Comparison of ENCODE assay signal across 14 cellular contexts in genomic region chr19:16463991-16464575, GRCh38.
DNase-seq lines count a peak whose midpoint lies in the region; ATAC-seq and TF ChIP-seq lines count a peak whose summit lies in the region.
"Had no signal": no experiment of that assay in that cellular context is flagged by ENCODE, and none has a peak within 500 bp of the region (broad histone marks: within the 10 kb centered on the region; RNA-seq: fewer than 3 reads in every experiment).

No MANE protein-coding gene starts in this region.

- CTCF ChIA-PET in RWPE1 (lab: Yijun Ruan, JAX): interaction anchor here (0.6 kb wide), 1 partner anchor 18 kb away, joined by 3 read pairs; no protein-coding TSS in a partner anchor

- H2AFZ ChIP-seq in DND-41 (ENCODE audit: low read depth, low read length): no peak overlapping the region

- TF ChIP-seq POLR2A in erythroblast (IDR thresholded peaks at IDR 0.05; ENCODE audit: low read length): no peak

- POLR2A ChIA-PET in RWPE1 (lab: Yijun Ruan, JAX; ENCODE audit: low non-redundant PET): interaction anchor here (0.6 kb wide), 1 partner anchor 530 kb away, joined by 6 read pairs; the partner anchor contains the start of gene CYP4F11

- no peak for DNase-seq in DND-41
- no peak for DNase-seq in RWPE1 (ENCODE audit: low spot score)
- DNase-seq in erythroblast (lab: John Stamatoyannopoulos, UW): peak; percentile 28 to 71
- DNase-seq in COR-L47 (lab: John Stamatoyannopoulos, UW): no peak
- no peak for DNase-seq in LoVo (ENCODE audit: low spot score)
- DNase-seq: activated B cell treated with CpG ODN at 0.5 μM for 24 hours; CD8-positive, alpha-beta T cell; NCI-H1694; spleen had no signal

- TF ChIP-seq CTCF in DND-41 (IDR thresholded peaks at IDR 0.05; ENCODE audit: borderline replicate concordance, extremely low read depth, low read length, poor library complexity, severe bottlenecking): no peak
- TF ChIP-seq CTCF in RWPE1 (conservative IDR thresholded peaks at IDR 0.05; ENCODE audit: low read depth): no peak
- no peak for TF ChIP-seq CTCF in neutrophil (IDR thresholded peaks at IDR 0.05)

- H3K9me3 ChIP-seq in DND-41 (ENCODE audit: insufficient read depth, low read length, severe bottlenecking) (no peaks in the 10 kb centered on the region), neutrophil (no peaks in the 10 kb centered on the region)
- H3K9me3 ChIP-seq: gastroesophageal sphincter, spleen had no signal

- H3K27ac ChIP-seq in DND-41 (ENCODE audit: low read length): no peak overlapping the region
- H3K27ac ChIP-seq in RWPE1: peak overlapping the region; percentile 78
- peak overlapping the region; percentile 91 for H3K27ac ChIP-seq in neutrophil
- H3K27ac ChIP-seq: coronary artery, gastroesophageal sphincter, spleen had no signal

- peaks cover under 1% of the 10 kb centered on the region; the same call in 1 of the 2 replicates for H3K4me1 ChIP-seq in DND-41 (ENCODE audit: insufficient read depth, low read length)
- peaks cover 34% of the 10 kb centered on the region in 2 experiments for H3K4me1 ChIP-seq in neutrophil (ENCODE audit: control insufficient read depth in 1 of 2, insufficient read depth in 1 of 2, low read depth in 1 of 2, low read length in 1 of 2)

- no peak overlapping the region for H3K4me3 ChIP-seq in DND-41 (ENCODE audit: low read depth in 1 of 2, low read length in 2 of 2)
- H3K4me3 ChIP-seq in neutrophil (ENCODE audit: low read depth in 1 of 2, low read length in 1 of 2): no peak overlapping the region
- H3K4me3 ChIP-seq: coronary artery, gastroesophageal sphincter, spleen had no signal

- peaks cover 83% of the 10 kb centered on the region for H4K20me1 ChIP-seq in DND-41 (ENCODE audit: insufficient read depth, low read length)

- no peak for ATAC-seq in DND-41 (ENCODE audit: insufficient read depth, low read depth)
- no peak for ATAC-seq in GM21390 (IDR thresholded peaks at IDR 0.05; ENCODE audit: unreplicated experiment)
- ATAC-seq in GM18861 (IDR thresholded peaks at IDR 0.05; ENCODE audit: unreplicated experiment): no peak
- ATAC-seq: CD8-positive, alpha-beta T cell; gastroesophageal sphincter had no signal

- H3K4me2 ChIP-seq in DND-41 (ENCODE audit: insufficient read depth, low read length): no peak overlapping the region

- H3K36me3 ChIP-seq in DND-41 (ENCODE audit: insufficient read depth, low read length) (peaks cover 13% of the 10 kb centered on the region; the same call in 1 of the 2 replicates), neutrophil (peaks cover 3% of the 10 kb centered on the region)
- H3K36me3 ChIP-seq: gastroesophageal sphincter had no signal

- peaks cover 95% of the 10 kb centered on the region for H3K79me2 ChIP-seq in DND-41 (ENCODE audit: insufficient read depth, low read length)

- H3K27me3 ChIP-seq in DND-41 (ENCODE audit: insufficient read depth, low read length, poor library complexity): no peaks in the 10 kb centered on the region
- H3K27me3 ChIP-seq in neutrophil: no peaks in the 10 kb centered on the region
- H3K27me3 ChIP-seq: gastroesophageal sphincter, spleen had no signal

- 0 out of 2 replicates have a peak overlapping the region, but pooled peaks have one; percentile 9 for H3K9ac ChIP-seq in DND-41 (ENCODE audit: low read depth, low read length)

Comparison
In these comparisons a context has a peak if more than half of its experiments do, and no peak if none do; other contexts are left out.
1. DNase-seq: peak in erythroblast (2 of 2); none in DND-41 (single experiment), RWPE1 (single experiment), COR-L47 (single experiment) and LoVo (single experiment).